Comparison of ENCODE assay signal across 11 cellular contexts in genomic region chr10:77290528-77291155, GRCh38.
DNase-seq lines count a peak whose midpoint lies in the region; ATAC-seq and TF ChIP-seq lines count a peak whose summit lies in the region.
"Had no signal": no experiment of that assay in that cellular context is flagged by ENCODE, and none has a peak within 500 bp of the region (broad histone marks: within the 10 kb centered on the region; RNA-seq: fewer than 3 reads in every experiment).

No MANE protein-coding gene starts in this region.

- CTCF ChIA-PET in Panc1 (lab: Charles Lee), result no interaction called here
- CTCF ChIA-PET in activated CD4-positive, alpha-beta memory T cell treated with anti-CD3 and anti-CD28 coated beads, Interleukin-2, amount 10 ng/mL, durations not matched to agents 7 days and 5 days (lab: Charles Lee), result no interaction called here

- peak overlapping the region; percentile 11 for H3K4me2 ChIP-seq in fibroblast of lung (ENCODE audit: extremely low read depth, insufficient read depth, low read length)

- DNase-seq in ELR (ENCODE audit: low read depth), result peak; percentile 97
- no peak for DNase-seq in Panc1 (ENCODE audit: low read depth, low spot score)
- peak; percentile 55 to 97 for DNase-seq in fibroblast of lung (ENCODE audit: low read depth in 2 of 2)
- DNase-seq in skeletal muscle cell (ENCODE audit: low read depth), result peak; percentile 90
- no peak for DNase-seq in activated CD4-positive, alpha-beta memory T cell treated with anti-CD3 and anti-CD28 coated beads, Interleukin-2, amount 10 ng/mL, durations not matched to agents 7 days and 5 days
- DNase-seq in NCI-H2171 (lab: John Stamatoyannopoulos, UW), result no peak
- DNase-seq in OCI-M2 (lab: John Stamatoyannopoulos, UW; ENCODE audit: unreplicated experiment), result no peak
- DNase-seq in NCI-H526 treated with DMSO at 0.1 percent for 48 hours (lab: John Stamatoyannopoulos, UW), result no peak
- DNase-seq: activated CD4-positive, alpha-beta T cell treated with anti-CD3 and anti-CD28 coated beads for 48 hours had no signal

- no peaks in the 10 kb centered on the region for H4K20me1 ChIP-seq in fibroblast of lung (ENCODE audit: control insufficient read depth, extremely low read depth, insufficient read depth, low read length)

- H3K9me3 ChIP-seq in Panc1 (ENCODE audit: control insufficient read depth, insufficient read depth, low read depth, low read length), result no peaks in the 10 kb centered on the region
- H3K9me3 ChIP-seq in fibroblast of lung (ENCODE audit: control insufficient read depth, insufficient read depth, low read depth, low read length), result no peaks in the 10 kb centered on the region

- H3K4me1 ChIP-seq in Panc1 (ENCODE audit: control insufficient read depth, insufficient read depth, low read length) (peaks cover 46% of the 10 kb centered on the region), fibroblast of lung (ENCODE audit: control insufficient read depth, extremely low read depth, insufficient read depth, low read length) (peaks cover 12% of the 10 kb centered on the region)

- POLR2A ChIA-PET in Panc1 (lab: Charles Lee), result no interaction called here
- POLR2A ChIA-PET in activated CD4-positive, alpha-beta memory T cell treated with anti-CD3 and anti-CD28 coated beads, Interleukin-2, amount 10 ng/mL, durations not matched to agents 7 days and 5 days (lab: Charles Lee), result no interaction called here

- H3K36me3 Mint-ChIP-seq in activated CD4-positive, alpha-beta memory T cell treated with anti-CD3 and anti-CD28 coated beads, Interleukin-2, amount 10 ng/mL, durations not matched to agents 7 days and 5 days (ENCODE audit: low read depth), result no peaks in the 10 kb centered on the region
- H3K36me3 Mint-ChIP-seq: activated naive CD4-positive, alpha-beta T cell treated with anti-CD3 and anti-CD28 coated beads, Interleukin-2, amount 50 U/mL, for 24 hours had no signal

- peak; percentile 16; the same call in 1 of the 2 replicates for ATAC-seq in Panc1

- H2AFZ ChIP-seq in fibroblast of lung (ENCODE audit: low read length), result no peak overlapping the region

- no peak overlapping the region for H3K27ac Mint-ChIP-seq in activated CD4-positive, alpha-beta memory T cell treated with anti-CD3 and anti-CD28 coated beads, Interleukin-2, amount 10 ng/mL, durations not matched to agents 7 days and 5 days
- H3K27ac Mint-ChIP-seq: activated naive CD4-positive, alpha-beta T cell treated with anti-CD3 and anti-CD28 coated beads, Interleukin-2, amount 50 U/mL, for 24 hours had no signal

- H3K4me1 Mint-ChIP-seq in activated CD4-positive, alpha-beta memory T cell treated with anti-CD3 and anti-CD28 coated beads, Interleukin-2, amount 10 ng/mL, durations not matched to agents 7 days and 5 days, result no peaks in the 10 kb centered on the region
- H3K4me1 Mint-ChIP-seq: activated naive CD4-positive, alpha-beta T cell treated with anti-CD3 and anti-CD28 coated beads, Interleukin-2, amount 50 U/mL, for 24 hours had no signal

- H3K9me3 Mint-ChIP-seq in activated CD4-positive, alpha-beta memory T cell treated with anti-CD3 and anti-CD28 coated beads, Interleukin-2, amount 10 ng/mL, durations not matched to agents 7 days and 5 days, result no peaks in the 10 kb centered on the region
- H3K9me3 Mint-ChIP-seq: activated naive CD4-positive, alpha-beta T cell treated with anti-CD3 and anti-CD28 coated beads, Interleukin-2, amount 50 U/mL, for 24 hours; neural crest cell had no signal

- in situ Hi-C loops in Panc1 (cut with HindIII; ENCODE audit: low pct_unique_long_range_greater_than_20kb, low sequenced_read_pairs), result no loop called here

- intact Hi-C loops in Panc1 (cut with micrococcal nuclease; ENCODE audit: unreplicated experiment), result no loop called here

- no peak overlapping the region for H3K4me3 ChIP-seq in Panc1 (ENCODE audit: low read depth in 2 of 2, low read length in 2 of 2)
- no peak overlapping the region for H3K4me3 ChIP-seq in fibroblast of lung (replicated peaks in 1 of 4; ENCODE audit: control extremely low read depth in 1 of 4, insufficient read depth in 1 of 4, low read depth in 3 of 4, low read length in 4 of 4)
- H3K4me3 ChIP-seq in skeletal muscle cell (ENCODE audit: low read depth, low read length), result no peak overlapping the region

- H3K36me3 ChIP-seq in Panc1 (ENCODE audit: control insufficient read depth, insufficient read depth, low read length) (no peaks in the 10 kb centered on the region), fibroblast of lung (ENCODE audit: control insufficient read depth, insufficient read depth, low read length) (no peaks in the 10 kb centered on the region)

- H3K27me3 Mint-ChIP-seq in activated CD4-positive, alpha-beta memory T cell treated with anti-CD3 and anti-CD28 coated beads, Interleukin-2, amount 10 ng/mL, durations not matched to agents 7 days and 5 days, result no peaks in the 10 kb centered on the region
- H3K27me3 Mint-ChIP-seq: activated naive CD4-positive, alpha-beta T cell treated with anti-CD3 and anti-CD28 coated beads, Interleukin-2, amount 50 U/mL, for 24 hours had no signal

- peak overlapping the region; percentile 45 for H3K27ac ChIP-seq in Panc1 (ENCODE audit: low read length)
- H3K27ac ChIP-seq in fibroblast of lung (ENCODE audit: insufficient read depth, low read length), result peak overlapping the region; percentile 31

- H3K79me2 ChIP-seq in fibroblast of lung (ENCODE audit: control insufficient read depth, insufficient read depth, low read length), result no peaks in the 10 kb centered on the region

- H3K9ac ChIP-seq in fibroblast of lung (ENCODE audit: insufficient read depth, low read length), result no peak overlapping the region

- BruUV-seq in Panc1 (replicated peaks; lab: Mats Ljungman, UMichigan), result no TSS peak

- TF ChIP-seq CTCF in Panc1 (IDR thresholded peaks at IDR 0.05) (no peak), fibroblast of lung (conservative IDR thresholded peaks at IDR 0.05 in 1 of 2, IDR thresholded peaks at IDR 0.05 in 1 of 2; ENCODE audit: low read depth in 1 of 2, low read length in 2 of 2) (no peak)

- no peaks in the 10 kb centered on the region for H3K27me3 ChIP-seq in Panc1 (ENCODE audit: control insufficient read depth, insufficient read depth, low read length)
- no peaks in the 10 kb centered on the region for H3K27me3 ChIP-seq in fibroblast of lung (ENCODE audit: control insufficient read depth, insufficient read depth, low read length)

- H3K4me3 Mint-ChIP-seq in activated CD4-positive, alpha-beta memory T cell treated with anti-CD3 and anti-CD28 coated beads, Interleukin-2, amount 10 ng/mL, durations not matched to agents 7 days and 5 days, result no peak overlapping the region
- H3K4me3 Mint-ChIP-seq: activated naive CD4-positive, alpha-beta T cell treated with anti-CD3 and anti-CD28 coated beads, Interleukin-2, amount 50 U/mL, for 24 hours; neural crest cell had no signal

Comparison
In these comparisons a context has a peak if more than half of its experiments do, and no peak if none do; other contexts are left out.
1. DNase-seq: peak in ELR (single experiment), fibroblast of lung (2 of 2) and skeletal muscle cell (single experiment); none in Panc1 (single experiment), activated CD4-positive, alpha-beta memory T cell treated with anti-CD3 and anti-CD28 coated beads, Interleukin-2, amount 10 ng/mL, durations not matched to agents 7 days and 5 days (single experiment), NCI-H2171 (single experiment), OCI-M2 (single experiment) and NCI-H526 treated with DMSO at 0.1 percent for 48 hours (single experiment).